ENCODE assay signal across 27 cellular contexts in genomic region chr1:206438554-206438953, GRCh38.
"Had no signal": no experiment of that assay in that cellular context is flagged by ENCODE, and none has a peak within 500 bp of the region (broad histone marks: within the 10 kb centered on the region; RNA-seq: fewer than 3 reads in every experiment).

No MANE protein-coding gene starts in this region.

- H3K4me3 ChIP-seq: pancreas, prostate gland, right atrium auricular region, sigmoid colon, stomach, thoracic aorta, thyroid gland, tibial nerve, upper lobe of left lung, vagina had no signal

- DNase-seq: naive thymus-derived CD8-positive, alpha-beta T cell; nephron progenitor cell; nucleus accumbens; pancreas; retina; sigmoid colon; small intestine; stimulated activated CD4-positive, alpha-beta T cell treated with anti-CD3 and anti-CD28 coated beads, Interleukin-15, amount 100 ng/mL, for 24 hours; stimulated activated CD4-positive, alpha-beta T cell treated with anti-CD3 and anti-CD28 coated beads, Interleukin-2, amount 100 ng/mL, for 24 hours; stimulated activated CD4-positive, alpha-beta T cell treated with anti-CD3 and anti-CD28 coated beads, Interleukin-2, amount 100 ng/mL, for 48 hours; stimulated activated CD4-positive, alpha-beta T cell treated with anti-CD3 and anti-CD28 coated beads, Interleukin-4, amount 100 ng/mL, for 24 hours; stimulated activated naive B cell treated with anti-CD40 and anti-IgM and Interleukin-4, amounts not matched to agents 10 μg/mL and 1 μg/mL and 100 μg/mL, for 72 hours; stimulated activated naive CD4-positive, alpha-beta T cell treated with Interleukin-2 at 50 U/mL for 16 hours; stomach; thyroid gland; upper lobe of left lung had no signal

- H3K27ac Mint-ChIP-seq: natural killer cell treated with Interleukin-12 subunit alpha and Interleukin-12 subunit beta and Interleukin-15 and Interleukin-18, amount 100 ng/mL, for 72 hours; nephron progenitor cell; stimulated activated effector memory CD8-positive, alpha-beta T cell treated with anti-CD3 and anti-CD28 coated beads, Interleukin-12 subunit alpha, Interleukin-12 subunit beta, amount 100 ng/mL, for 72 hours; stimulated activated naive B cell treated with anti-CD40 and anti-IgM and Interleukin-4, amounts not matched to agents 10 μg/mL and 1 μg/mL and 100 μg/mL, for 72 hours; stimulated activated naive CD8-positive, alpha-beta T cell treated with anti-CD3 and anti-CD28 coated beads, Interleukin-15, Interleukin-2, amounts not matched to agents 100 ng/mL and 50 ng/mL, for 24 hours had no signal

- ATAC-seq: naive thymus-derived CD8-positive, alpha-beta T cell; natural killer cell treated with Interleukin-12 subunit alpha and Interleukin-12 subunit beta and Interleukin-15 and Interleukin-18, amount 100 ng/mL, for 72 hours; pancreas; stimulated activated effector memory CD8-positive, alpha-beta T cell treated with anti-CD3 and anti-CD28 coated beads, Interleukin-12 subunit alpha, Interleukin-12 subunit beta, amount 100 ng/mL, for 72 hours; stimulated activated naive B cell treated with anti-CD40 and anti-IgM and Interleukin-4, amounts not matched to agents 10 μg/mL and 1 μg/mL and 100 μg/mL, for 72 hours had no signal

- FAIRE-seq: pancreas, small intestine, urothelium cell line had no signal

- H3K9me3 ChIP-seq: neutrophil, pancreas, prostate gland, right atrium auricular region, sigmoid colon, stomach, thoracic aorta, thyroid gland, tibial nerve, upper lobe of left lung, vagina had no signal

- H3K4me3 Mint-ChIP-seq: naive thymus-derived CD8-positive, alpha-beta T cell; natural killer cell treated with Interleukin-12 subunit alpha and Interleukin-12 subunit beta and Interleukin-15 and Interleukin-18, amount 100 ng/mL, for 72 hours; nephron progenitor cell; neural crest cell; stimulated activated effector memory CD8-positive, alpha-beta T cell treated with anti-CD3 and anti-CD28 coated beads, Interleukin-12 subunit alpha, Interleukin-12 subunit beta, amount 100 ng/mL, for 72 hours; stimulated activated naive B cell treated with anti-CD40 and anti-IgM and Interleukin-4, amounts not matched to agents 10 μg/mL and 1 μg/mL and 100 μg/mL, for 72 hours; stimulated activated naive CD8-positive, alpha-beta T cell treated with anti-CD3 and anti-CD28 coated beads, Interleukin-15, Interleukin-2, amounts not matched to agents 100 ng/mL and 50 ng/mL, for 24 hours had no signal

- H3K36me3 ChIP-seq: pancreas, prostate gland had no signal

- H3K27me3 Mint-ChIP-seq: naive thymus-derived CD8-positive, alpha-beta T cell; natural killer cell treated with Interleukin-12 subunit alpha and Interleukin-12 subunit beta and Interleukin-15 and Interleukin-18, amount 100 ng/mL, for 72 hours; stimulated activated naive B cell treated with anti-CD40 and anti-IgM and Interleukin-4, amounts not matched to agents 10 μg/mL and 1 μg/mL and 100 μg/mL, for 72 hours; stimulated activated naive CD8-positive, alpha-beta T cell treated with anti-CD3 and anti-CD28 coated beads, Interleukin-15, Interleukin-2, amounts not matched to agents 100 ng/mL and 50 ng/mL, for 24 hours had no signal

- H3K27ac ChIP-seq: neutrophil, pancreas, prostate gland, right atrium auricular region, sigmoid colon, stomach, thoracic aorta, thyroid gland, tibial nerve, upper lobe of left lung, vagina had no signal

- H3K4me1 Mint-ChIP-seq: nephron progenitor cell; neural crest cell; stimulated activated effector memory CD8-positive, alpha-beta T cell treated with anti-CD3 and anti-CD28 coated beads, Interleukin-12 subunit alpha, Interleukin-12 subunit beta, amount 100 ng/mL, for 72 hours had no signal

- H3K9me3 Mint-ChIP-seq: naive thymus-derived CD8-positive, alpha-beta T cell; natural killer cell treated with Interleukin-12 subunit alpha and Interleukin-12 subunit beta and Interleukin-15 and Interleukin-18, amount 100 ng/mL, for 72 hours; nephron progenitor cell; neural crest cell; stimulated activated effector memory CD8-positive, alpha-beta T cell treated with anti-CD3 and anti-CD28 coated beads, Interleukin-12 subunit alpha, Interleukin-12 subunit beta, amount 100 ng/mL, for 72 hours; stimulated activated naive B cell treated with anti-CD40 and anti-IgM and Interleukin-4, amounts not matched to agents 10 μg/mL and 1 μg/mL and 100 μg/mL, for 72 hours; stimulated activated naive CD8-positive, alpha-beta T cell treated with anti-CD3 and anti-CD28 coated beads, Interleukin-15, Interleukin-2, amounts not matched to agents 100 ng/mL and 50 ng/mL, for 24 hours had no signal

- H3K4me1 ChIP-seq: pancreas, prostate gland, right atrium auricular region, sigmoid colon, stomach, thyroid gland, upper lobe of left lung, vagina had no signal

- H3K27me3 ChIP-seq: neutrophil, pancreas, right atrium auricular region, sigmoid colon, stomach, thyroid gland, tibial nerve, upper lobe of left lung, vagina had no signal
